23 cellular contexts compared by ENCODE assay signal in genomic region chr11:68862426-68862825, GRCh38. TPM values are rescaled to one million over a fixed set of nuclear protein-coding genes. Genes with fewer than 3 reads are reported as not detected.
DNase-seq lines count a peak whose midpoint lies in the region; ATAC-seq, FAIRE-seq and TF ChIP-seq lines count a peak whose summit lies in the region.
"Had no signal": no experiment of that assay in that cellular context is flagged by ENCODE, and none has a peak within 500 bp of the region (broad histone marks: within the 10 kb centered on the region; RNA-seq: fewer than 3 reads in every experiment).

No MANE protein-coding gene starts in this region.

- POLR2A ChIA-PET in K562 (lab: Yijun Ruan, JAX) (no interaction called here), HepG2 (lab: Yijun Ruan, JAX) (no interaction called here)

- H3K9me3 ChIP-seq in K562 (replicated peaks; ENCODE audit: control insufficient read depth, insufficient read depth, low read depth, low read length) = 0 out of 2 replicates have a peak, but pooled peaks cover 4% of the 10 kb centered on the region
- peaks cover 9% of the 10 kb centered on the region for H3K9me3 ChIP-seq in HepG2 (ENCODE audit: low read length)
- no peaks in the 10 kb centered on the region for H3K9me3 ChIP-seq in upper lobe of right lung

- no peaks in the 10 kb centered on the region for H3K36me3 ChIP-seq in K562 (ENCODE audit: control insufficient read depth, insufficient read depth, low read length)
- no peaks in the 10 kb centered on the region for H3K36me3 ChIP-seq in HepG2 (replicated peaks in 1 of 2; ENCODE audit: control insufficient read depth in 1 of 2, insufficient read depth in 2 of 2, low read length in 2 of 2)
- no peaks in the 10 kb centered on the region for H3K36me3 ChIP-seq in upper lobe of right lung

- TF ChIP-seq CTCF in K562 (IDR thresholded peaks at IDR 0.05 in 2 of 3, conservative IDR thresholded peaks at IDR 0.05 in 1 of 3; ENCODE audit: insufficient read depth in 2 of 3, low read depth in 1 of 3, low read length in 3 of 3) = no peak
- no peak for TF ChIP-seq CTCF in HepG2 (CRISPR knock-in tag; IDR thresholded peaks at IDR 0.05)
- TF ChIP-seq CTCF in upper lobe of right lung (IDR thresholded peaks at IDR 0.05) = no peak

- DNase-seq in K562 (ENCODE audit: extremely low read depth in 1 of 4, low spot score in 3 of 4) = no peak
- no peak for DNase-seq in HepG2 (ENCODE audit: low spot score)
- DNase-seq in posterior vena cava (ENCODE audit: low spot score) = peak; percentile 52
- DNase-seq in upper lobe of right lung = peak; percentile 52
- no peak for DNase-seq in AG20443 (ENCODE audit: low spot score)
- DNase-seq in stimulated activated effector memory CD8-positive, alpha-beta T cell treated with anti-CD3 and anti-CD28 coated beads, Interleukin-12 subunit alpha, Interleukin-12 subunit beta, amount 100 ng/mL, for 72 hours (ENCODE audit: low spot score in 2 of 2) = no peak
- DNase-seq in DMS153 treated with DMSO at 0.1 percent for 48 hours (lab: John Stamatoyannopoulos, UW; ENCODE audit: unreplicated experiment) = no peak
- DNase-seq: ACHN; C1 segment of cervical spinal cord; CD4-positive, alpha-beta memory T cell; COR-L47; DMS153; DMS79; EL; GDM1; GM23248; H7; HCEC 1CT had no signal

- peaks cover 10 to 15% of the 10 kb centered on the region in 2 experiments for H3K4me1 ChIP-seq in K562 (replicated peaks in 1 of 2; ENCODE audit: control insufficient read depth in 2 of 2, insufficient read depth in 2 of 2, low read length in 2 of 2)
- H3K4me1 ChIP-seq in HepG2 (ENCODE audit: insufficient read depth, low read length) = peaks cover 24% of the 10 kb centered on the region
- no peaks in the 10 kb centered on the region for H3K4me1 ChIP-seq in upper lobe of right lung

- ATAC-seq in K562 (peak; percentile 38; the same call in 1 of the 3 replicates), HepG2 (no peak), upper lobe of right lung (no peak)
- no peak for ATAC-seq in stimulated activated effector memory CD8-positive, alpha-beta T cell treated with anti-CD3 and anti-CD28 coated beads, Interleukin-12 subunit alpha, Interleukin-12 subunit beta, amount 100 ng/mL, for 72 hours
- ATAC-seq: A549, GM12878 had no signal

- in situ Hi-C loops in K562 (cut with MboI) (no loop called here), HepG2 (cut with HindIII; ENCODE audit: extremely low pct_ligation_motif_present, low pct_unique_long_range_greater_than_20kb) (no loop called here)

- H3K36me3 Mint-ChIP-seq in stimulated activated effector memory CD8-positive, alpha-beta T cell treated with anti-CD3 and anti-CD28 coated beads, Interleukin-12 subunit alpha, Interleukin-12 subunit beta, amount 100 ng/mL, for 72 hours = no peaks in the 10 kb centered on the region

- WGBS in K562 (ENCODE audit: insufficient coverage, low coverage, missing lambda C conversion rate) = 23% methylated on average over 6 of the region's 6 CpGs
- 11% methylated on average over 6 of the region's 6 CpGs for WGBS in HepG2 (ENCODE audit: low lambda C conversion rate)

- H3K4me3 ChIP-seq in K562 (no peak overlapping the region), HepG2 (replicated peaks in 1 of 3; ENCODE audit: insufficient read depth in 1 of 3, low read depth in 2 of 3, low read length in 3 of 3) (no peak overlapping the region), upper lobe of right lung (no peak overlapping the region)
- H3K4me3 ChIP-seq: A549, GM12878, GM23248 had no signal

- no peak for TF ChIP-seq RAD21 in K562 (CRISPR knock-in tag; conservative IDR thresholded peaks at IDR 0.05 in 1 of 2, IDR thresholded peaks at IDR 0.05 in 1 of 2)
- no peak for TF ChIP-seq RAD21 in HepG2 (CRISPR knock-in tag; IDR thresholded peaks at IDR 0.05)

- H4K20me1 ChIP-seq in K562 (replicated peaks; ENCODE audit: control insufficient read depth, insufficient read depth, low read length) = no peaks in the 10 kb centered on the region
- no peaks in the 10 kb centered on the region for H4K20me1 ChIP-seq in HepG2 (ENCODE audit: insufficient read depth, low read length)

- no peaks in the 10 kb centered on the region for H3K4me1 Mint-ChIP-seq in stimulated activated effector memory CD8-positive, alpha-beta T cell treated with anti-CD3 and anti-CD28 coated beads, Interleukin-12 subunit alpha, Interleukin-12 subunit beta, amount 100 ng/mL, for 72 hours
- H3K4me1 Mint-ChIP-seq: CD4-positive, alpha-beta memory T cell had no signal

- H3K27me3 ChIP-seq in K562 (ENCODE audit: control insufficient read depth in 2 of 2, insufficient read depth in 2 of 2, low read length in 2 of 2) = no peaks in the 10 kb centered on the region
- H3K27me3 ChIP-seq in HepG2 (ENCODE audit: control insufficient read depth in 1 of 2, insufficient read depth in 2 of 2, low read length in 2 of 2) = peaks cover 0 to 8% of the 10 kb centered on the region in 2 experiments; a peak in 1 of 5 replicates
- H3K27me3 ChIP-seq in upper lobe of right lung = no peaks in the 10 kb centered on the region

- no peak for TF ChIP-seq POLR2A in K562 (conservative IDR thresholded peaks at IDR 0.05)
- TF ChIP-seq POLR2A in HepG2 (IDR thresholded peaks at IDR 0.05; ENCODE audit: insufficient read depth in 1 of 2, low read depth in 2 of 2, low read length in 2 of 2) = no peak

- BruUV-seq in K562 (replicated peaks; lab: Mats Ljungman, UMichigan) (no TSS peak), HepG2 (replicated peaks; lab: Mats Ljungman, UMichigan) (no TSS peak)

- no peak overlapping the region for H3K9ac ChIP-seq in K562 (ENCODE audit: insufficient read depth in 1 of 2, low read depth in 2 of 2, low read length in 2 of 2)
- no peak overlapping the region for H3K9ac ChIP-seq in HepG2 (ENCODE audit: insufficient read depth, low read depth, low read length)
- H3K9ac ChIP-seq: GM23248 had no signal

- H3K9me3 Mint-ChIP-seq in stimulated activated effector memory CD8-positive, alpha-beta T cell treated with anti-CD3 and anti-CD28 coated beads, Interleukin-12 subunit alpha, Interleukin-12 subunit beta, amount 100 ng/mL, for 72 hours = no peaks in the 10 kb centered on the region

- intact Hi-C loops in K562 (cut with micrococcal nuclease) (no loop called here), HepG2 (cut with micrococcal nuclease; ENCODE audit: unreplicated experiment) (no loop called here), posterior vena cava (cut with DNase I) (no loop called here), upper lobe of right lung (cut with DNase I) (no loop called here)

- no peak overlapping the region for H3K4me3 Mint-ChIP-seq in stimulated activated effector memory CD8-positive, alpha-beta T cell treated with anti-CD3 and anti-CD28 coated beads, Interleukin-12 subunit alpha, Interleukin-12 subunit beta, amount 100 ng/mL, for 72 hours
- H3K4me3 Mint-ChIP-seq: CD4-positive, alpha-beta memory T cell had no signal

- H2AFZ ChIP-seq in K562 (ENCODE audit: low read depth, low read length) = no peak overlapping the region
- no peak overlapping the region for H2AFZ ChIP-seq in HepG2 (ENCODE audit: low read length)
- H2AFZ ChIP-seq: GM23248 had no signal

- no peak overlapping the region for H3K27ac Mint-ChIP-seq in stimulated activated effector memory CD8-positive, alpha-beta T cell treated with anti-CD3 and anti-CD28 coated beads, Interleukin-12 subunit alpha, Interleukin-12 subunit beta, amount 100 ng/mL, for 72 hours
- H3K27ac Mint-ChIP-seq: CD4-positive, alpha-beta memory T cell had no signal

- TF ChIP-seq EP300 in K562 (IDR thresholded peaks at IDR 0.05; ENCODE audit: low read length) (no peak), HepG2 (IDR thresholded peaks at IDR 0.05; ENCODE audit: low read depth in 2 of 2, low read length in 2 of 2) (no peak), HepG2 (CRISPR knock-in tag; IDR thresholded peaks at IDR 0.05; ENCODE audit: borderline replicate concordance) (no peak)

- CTCF ChIA-PET in K562 (lab: Yijun Ruan, JAX; ENCODE audit: low intra/inter-chr PET ratio) = no interaction called here
- CTCF ChIA-PET in HepG2 (lab: Yijun Ruan, JAX; ENCODE audit: low intra/inter-chr PET ratio, low total read pairs) = no interaction called here

- H3K4me2 ChIP-seq in K562 (ENCODE audit: insufficient read depth, low read length) (no peak overlapping the region), HepG2 (ENCODE audit: low read depth, low read length) (peak overlapping the region; percentile 58; the same call in 1 of the 2 replicates)
- H3K4me2 ChIP-seq: A549 had no signal

- H3K27ac ChIP-seq in K562 (ENCODE audit: extremely low read depth, low read depth, low read length) = no peak overlapping the region; the same call in 2 of the 3 replicates
- H3K27ac ChIP-seq in HepG2 (ENCODE audit: extremely low read length, insufficient read depth, low read length) = no peak overlapping the region
- no peak overlapping the region for H3K27ac ChIP-seq in upper lobe of right lung
- H3K27ac ChIP-seq: 22Rv1, A549, GM23248 had no signal

- FAIRE-seq in K562 (lab: Jason Lieb, UNC) (no peak), HepG2 (lab: Jason Lieb, UNC) (no peak)
- FAIRE-seq: A549, GM12878, GM19239, H1 had no signal

- H3K79me2 ChIP-seq in K562 (ENCODE audit: control insufficient read depth, insufficient read depth, low read length) (no peaks in the 10 kb centered on the region), HepG2 (ENCODE audit: insufficient read depth, low read length) (no peaks in the 10 kb centered on the region)

- no peaks in the 10 kb centered on the region for H3K9me1 ChIP-seq in K562 (ENCODE audit: control insufficient read depth, insufficient read depth, low read length)

RNA-seq across cellular contexts. Expression of gene CPT1A, which starts 20.7 kb away (rescaled TPM):
- total RNA-seq in K562 (2011; cell fraction: chromatin; rRNA removed; ENCODE audit: low replicate concordance) = 27.6 and 42.4 TPM in 2 replicates
- 32.0 and 35.1 TPM in 2 replicates for total RNA-seq in K562 (2011; cell fraction: nucleolus; rRNA removed)
- total RNA-seq in K562 (2011; cell fraction: nucleoplasm; rRNA removed) = 40.3 and 44.9 TPM in 2 replicates
- total RNA-seq in K562 (2014; rRNA removed) (12.1 and 12.3 TPM in 2 replicates), K562 (2014; rRNA removed; fragmentation: Illumina TruSeq; extraction: Trizol) (12.3 and 13.0 TPM in 2 replicates), K562 (2015; rRNA removed; fragmentation: Illumina TruSeq; extraction: Trizol) (15.7 and 16.1 TPM in 2 replicates), K562 (2021) (29.1 and 30.9 TPM in 2 replicates), HepG2 (2016; rRNA removed; fragmentation: Illumina TruSeq; extraction: Trizol) (5.9 and 7.0 TPM in 2 replicates), posterior vena cava (100 to 1,000 TPM in 1 of 2 donors, 10 to 100 TPM in 1; 62.3 to 127 TPM), upper lobe of right lung (76.4 TPM)
- polyA plus RNA-seq in K562 (2011; rRNA removed) (3.6 and 4.8 TPM in 2 replicates), K562 (2014; fragmentation: Illumina TruSeq; extraction: Trizol) (17.9 and 19.0 TPM in 2 replicates), K562 (2014; fragmentation: Nextera tagmentation; extraction: Ambion mirVana) (1 to 10 TPM; 2.6 to 3.0 TPM), K562 (2014; rRNA removed) (9.6 and 10.6 TPM in 2 replicates), HepG2 (2011; rRNA removed) (7.1 and 14.3 TPM in 2 replicates)
- polyA plus RNA-seq in K562 (2011; cell fraction: cytosol; rRNA removed) = 4.1 and 5.2 TPM in 2 replicates
- 7.6 and 13.2 TPM in 2 replicates for polyA plus RNA-seq in K562 (2011; cell fraction: nucleus; rRNA removed)
- 16.6 and 17.9 TPM in 2 replicates for polyA plus RNA-seq in K562 (2012)
- 8.5 and 13.9 TPM in 2 replicates for polyA minus RNA-seq in K562 (2011; rRNA and poly(A)+ RNA removed)
- 16.5 and 22.4 TPM in 2 replicates for polyA minus RNA-seq in K562 (2011; cell fraction: cytosol; rRNA and poly(A)+ RNA removed)
- polyA minus RNA-seq in K562 (2011; cell fraction: nucleus; rRNA and poly(A)+ RNA removed) = 4.4 and 5.4 TPM in 2 replicates
- total RNA-seq in HepG2 (2016; cell fraction: cytosol; rRNA removed; fragmentation: Illumina TruSeq; extraction: Trizol; ENCODE audit: low read depth) = 2.1 and 2.2 TPM in 2 replicates
- total RNA-seq in HepG2 (2016; cell fraction: insoluble cytoplasmic fraction; rRNA removed; fragmentation: Illumina TruSeq; extraction: Trizol) = 5.0 and 7.5 TPM in 2 replicates
- total RNA-seq in HepG2 (2016; cell fraction: membrane; rRNA removed; fragmentation: Illumina TruSeq; extraction: Trizol) = 4.1 and 4.3 TPM in 2 replicates
- total RNA-seq in HepG2 (2016; cell fraction: nucleus; rRNA removed; fragmentation: Illumina TruSeq; extraction: Trizol) = 9.1 and 10.4 TPM in 2 replicates
- 5.2 and 8.0 TPM in 2 replicates for polyA plus RNA-seq in HepG2 (2011; cell fraction: cytosol; rRNA removed)
- 21.8 and 25.1 TPM in 2 replicates for polyA plus RNA-seq in HepG2 (2011; cell fraction: nucleus; rRNA removed)
- polyA plus RNA-seq in HepG2 (2012) = 29.0 and 36.7 TPM in 2 replicates
- 0.69 and 0.71 TPM in 2 replicates for polyA plus RNA-seq in HepG2 (2016; cell fraction: cytosol; fragmentation: Illumina TruSeq; extraction: Trizol; ENCODE audit: low read depth)
- 3.6 and 4.1 TPM in 2 replicates for polyA plus RNA-seq in HepG2 (2016; cell fraction: insoluble cytoplasmic fraction; fragmentation: Illumina TruSeq; extraction: Trizol; ENCODE audit: low read depth)
- polyA plus RNA-seq in HepG2 (2016; cell fraction: membrane; fragmentation: Illumina TruSeq; extraction: Trizol; ENCODE audit: low read depth) = 1.4 and 1.9 TPM in 2 replicates
- 11.0 and 11.5 TPM in 2 replicates for polyA plus RNA-seq in HepG2 (2016; cell fraction: nucleus; fragmentation: Illumina TruSeq; extraction: Trizol; ENCODE audit: insufficient read depth, low read depth)
- 29.7 and 125 TPM in 2 replicates for polyA minus RNA-seq in HepG2 (2011; rRNA and poly(A)+ RNA removed; ENCODE audit: low replicate concordance)
- polyA minus RNA-seq in HepG2 (2011; cell fraction: cytosol; rRNA and poly(A)+ RNA removed) = 18.2 and 34.1 TPM in 2 replicates
- 14.2 and 22.8 TPM in 2 replicates for polyA minus RNA-seq in HepG2 (2011; cell fraction: nucleus; rRNA and poly(A)+ RNA removed)

RNA-seq across cellular contexts. Expression of gene MRPL21, which starts 41.2 kb away (rescaled TPM):
- total RNA-seq in K562 (2011; cell fraction: chromatin; rRNA removed; ENCODE audit: low replicate concordance) = 59.2 and 99.2 TPM in 2 replicates
- total RNA-seq in K562 (2011; cell fraction: nucleolus; rRNA removed) = 79.2 and 104 TPM in 2 replicates
- total RNA-seq in K562 (2011; cell fraction: nucleoplasm; rRNA removed) = 83.7 and 85.4 TPM in 2 replicates
- total RNA-seq in K562 (2014; rRNA removed) = 254 and 255 TPM in 2 replicates
- total RNA-seq in K562 (2014; rRNA removed; fragmentation: Illumina TruSeq; extraction: Trizol) = 196 and 207 TPM in 2 replicates
- total RNA-seq in K562 (2015; rRNA removed; fragmentation: Illumina TruSeq; extraction: Trizol) = 207 and 219 TPM in 2 replicates
- total RNA-seq in K562 (2021) = 201 and 238 TPM in 2 replicates
- polyA plus RNA-seq in K562 (2011; rRNA removed) = 194 and 232 TPM in 2 replicates
- polyA plus RNA-seq in K562 (2011; cell fraction: cytosol; rRNA removed) = 126 and 191 TPM in 2 replicates
- 88.4 and 93.3 TPM in 2 replicates for polyA plus RNA-seq in K562 (2011; cell fraction: nucleus; rRNA removed)
- polyA plus RNA-seq in K562 (2012) = 124 and 195 TPM in 2 replicates
- polyA plus RNA-seq in K562 (2014; fragmentation: Illumina TruSeq; extraction: Trizol) = 203 and 210 TPM in 2 replicates
- 100 to 1,000 TPM; 448 to 618 TPM for polyA plus RNA-seq in K562 (2014; fragmentation: Nextera tagmentation; extraction: Ambion mirVana)
- 328 and 364 TPM in 2 replicates for polyA plus RNA-seq in K562 (2014; rRNA removed)
- polyA minus RNA-seq in K562 (2011; rRNA and poly(A)+ RNA removed) = 76.5 and 99.7 TPM in 2 replicates
- polyA minus RNA-seq in K562 (2011; cell fraction: cytosol; rRNA and poly(A)+ RNA removed) = 47.3 and 49.9 TPM in 2 replicates
- polyA minus RNA-seq in K562 (2011; cell fraction: nucleus; rRNA and poly(A)+ RNA removed) = 40.5 and 55.1 TPM in 2 replicates
- total RNA-seq in HepG2 (2016; rRNA removed; fragmentation: Illumina TruSeq; extraction: Trizol) = 100 and 128 TPM in 2 replicates
- 51.5 and 56.8 TPM in 2 replicates for total RNA-seq in HepG2 (2016; cell fraction: cytosol; rRNA removed; fragmentation: Illumina TruSeq; extraction: Trizol; ENCODE audit: low read depth)
- 90.5 and 136 TPM in 2 replicates for total RNA-seq in HepG2 (2016; cell fraction: insoluble cytoplasmic fraction; rRNA removed; fragmentation: Illumina TruSeq; extraction: Trizol)
- total RNA-seq in HepG2 (2016; cell fraction: membrane; rRNA removed; fragmentation: Illumina TruSeq; extraction: Trizol) = 53.3 and 53.5 TPM in 2 replicates
- total RNA-seq in HepG2 (2016; cell fraction: nucleus; rRNA removed; fragmentation: Illumina TruSeq; extraction: Trizol) = 41.8 and 43.3 TPM in 2 replicates
- polyA plus RNA-seq in HepG2 (2011; rRNA removed) = 56.3 and 61.5 TPM in 2 replicates
- polyA plus RNA-seq in HepG2 (2011; cell fraction: cytosol; rRNA removed) = 52.8 and 61.9 TPM in 2 replicates
- 26.4 and 27.8 TPM in 2 replicates for polyA plus RNA-seq in HepG2 (2011; cell fraction: nucleus; rRNA removed)
- polyA plus RNA-seq in HepG2 (2012) = 49.9 and 56.6 TPM in 2 replicates
- 48.1 and 59.5 TPM in 2 replicates for polyA plus RNA-seq in HepG2 (2016; cell fraction: cytosol; fragmentation: Illumina TruSeq; extraction: Trizol; ENCODE audit: low read depth)
- polyA plus RNA-seq in HepG2 (2016; cell fraction: insoluble cytoplasmic fraction; fragmentation: Illumina TruSeq; extraction: Trizol; ENCODE audit: low read depth) = 119 and 125 TPM in 2 replicates
- polyA plus RNA-seq in HepG2 (2016; cell fraction: membrane; fragmentation: Illumina TruSeq; extraction: Trizol; ENCODE audit: low read depth) = 41.7 and 46.4 TPM in 2 replicates
- 59.6 and 63.8 TPM in 2 replicates for polyA plus RNA-seq in HepG2 (2016; cell fraction: nucleus; fragmentation: Illumina TruSeq; extraction: Trizol; ENCODE audit: insufficient read depth, low read depth)
- polyA minus RNA-seq in HepG2 (2011; rRNA and poly(A)+ RNA removed; ENCODE audit: low replicate concordance) = 26.5 and 74.2 TPM in 2 replicates
- 12.5 and 18.9 TPM in 2 replicates for polyA minus RNA-seq in HepG2 (2011; cell fraction: cytosol; rRNA and poly(A)+ RNA removed)
- 21.3 and 25.6 TPM in 2 replicates for polyA minus RNA-seq in HepG2 (2011; cell fraction: nucleus; rRNA and poly(A)+ RNA removed)
- total RNA-seq in posterior vena cava = 10 to 100 TPM; 44.9 to 47.5 TPM
- 36.3 TPM for total RNA-seq in upper lobe of right lung

RNA-seq across cellular contexts. Expression of gene IGHMBP2, which starts 41.3 kb away (rescaled TPM):
- total RNA-seq in K562 (2011; cell fraction: chromatin; rRNA removed; ENCODE audit: low replicate concordance) = 109 and 159 TPM in 2 replicates
- total RNA-seq in K562 (2011; cell fraction: nucleolus; rRNA removed) = 75.3 and 75.5 TPM in 2 replicates
- 61.4 and 66.5 TPM in 2 replicates for total RNA-seq in K562 (2011; cell fraction: nucleoplasm; rRNA removed)
- 12.5 and 15.9 TPM in 2 replicates for total RNA-seq in K562 (2014; rRNA removed)
- total RNA-seq in K562 (2014; rRNA removed; fragmentation: Illumina TruSeq; extraction: Trizol) = 8.3 and 11.7 TPM in 2 replicates
- 11.6 and 14.5 TPM in 2 replicates for total RNA-seq in K562 (2015; rRNA removed; fragmentation: Illumina TruSeq; extraction: Trizol)
- total RNA-seq in K562 (2021) = 24.8 and 28.9 TPM in 2 replicates
- 14.5 and 21.1 TPM in 2 replicates for polyA plus RNA-seq in K562 (2011; rRNA removed)
- 8.1 and 11.3 TPM in 2 replicates for polyA plus RNA-seq in K562 (2011; cell fraction: cytosol; rRNA removed)
- 61.4 and 78.3 TPM in 2 replicates for polyA plus RNA-seq in K562 (2011; cell fraction: nucleus; rRNA removed)
- polyA plus RNA-seq in K562 (2012) = 10.6 and 12.2 TPM in 2 replicates
- polyA plus RNA-seq in K562 (2014; fragmentation: Illumina TruSeq; extraction: Trizol) = 18.8 and 20.7 TPM in 2 replicates
- polyA plus RNA-seq in K562 (2014; fragmentation: Nextera tagmentation; extraction: Ambion mirVana) = 1 to 10 TPM; 1.6 to 1.8 TPM
- 16.3 and 18.6 TPM in 2 replicates for polyA plus RNA-seq in K562 (2014; rRNA removed)
- 14.0 and 15.0 TPM in 2 replicates for polyA minus RNA-seq in K562 (2011; rRNA and poly(A)+ RNA removed)
- 10.6 and 14.2 TPM in 2 replicates for polyA minus RNA-seq in K562 (2011; cell fraction: cytosol; rRNA and poly(A)+ RNA removed)
- polyA minus RNA-seq in K562 (2011; cell fraction: nucleus; rRNA and poly(A)+ RNA removed) = 30.6 and 45.2 TPM in 2 replicates
- total RNA-seq in HepG2 (2016; rRNA removed; fragmentation: Illumina TruSeq; extraction: Trizol) = 5.9 and 9.9 TPM in 2 replicates
- total RNA-seq in HepG2 (2016; cell fraction: cytosol; rRNA removed; fragmentation: Illumina TruSeq; extraction: Trizol; ENCODE audit: low read depth) = 3.2 and 3.6 TPM in 2 replicates
- 4.3 and 13.3 TPM in 2 replicates for total RNA-seq in HepG2 (2016; cell fraction: insoluble cytoplasmic fraction; rRNA removed; fragmentation: Illumina TruSeq; extraction: Trizol)
- 4.7 and 5.4 TPM in 2 replicates for total RNA-seq in HepG2 (2016; cell fraction: membrane; rRNA removed; fragmentation: Illumina TruSeq; extraction: Trizol)
- total RNA-seq in HepG2 (2016; cell fraction: nucleus; rRNA removed; fragmentation: Illumina TruSeq; extraction: Trizol) = 12.8 and 19.6 TPM in 2 replicates
- 8.9 and 11.4 TPM in 2 replicates for polyA plus RNA-seq in HepG2 (2011; rRNA removed)
- polyA plus RNA-seq in HepG2 (2011; cell fraction: cytosol; rRNA removed) = 3.7 and 3.8 TPM in 2 replicates
- 32.6 and 32.7 TPM in 2 replicates for polyA plus RNA-seq in HepG2 (2011; cell fraction: nucleus; rRNA removed)
- 8.7 and 9.4 TPM in 2 replicates for polyA plus RNA-seq in HepG2 (2012)
- polyA plus RNA-seq in HepG2 (2016; cell fraction: cytosol; fragmentation: Illumina TruSeq; extraction: Trizol; ENCODE audit: low read depth) = 1.2 and 1.7 TPM in 2 replicates
- polyA plus RNA-seq in HepG2 (2016; cell fraction: insoluble cytoplasmic fraction; fragmentation: Illumina TruSeq; extraction: Trizol; ENCODE audit: low read depth) = 6.1 and 8.6 TPM in 2 replicates
- polyA plus RNA-seq in HepG2 (2016; cell fraction: membrane; fragmentation: Illumina TruSeq; extraction: Trizol; ENCODE audit: low read depth) = 3.5 and 3.6 TPM in 2 replicates
- 34.8 and 38.5 TPM in 2 replicates for polyA plus RNA-seq in HepG2 (2016; cell fraction: nucleus; fragmentation: Illumina TruSeq; extraction: Trizol; ENCODE audit: insufficient read depth, low read depth)
- 24.9 and 42.4 TPM in 2 replicates for polyA minus RNA-seq in HepG2 (2011; rRNA and poly(A)+ RNA removed; ENCODE audit: low replicate concordance)
- polyA minus RNA-seq in HepG2 (2011; cell fraction: cytosol; rRNA and poly(A)+ RNA removed) = 8.0 and 8.1 TPM in 2 replicates
- 22.9 and 24.8 TPM in 2 replicates for polyA minus RNA-seq in HepG2 (2011; cell fraction: nucleus; rRNA and poly(A)+ RNA removed)
- total RNA-seq in posterior vena cava = 10 to 100 TPM; 18.3 to 18.4 TPM
- total RNA-seq in upper lobe of right lung = 20.3 TPM

Comparison
In these comparisons a context has a peak if more than half of its experiments do, and no peak if none do; other contexts are left out.
1. DNase-seq: peak in posterior vena cava (single experiment) and upper lobe of right lung (single experiment); none in K562 (0 of 4), HepG2 (single experiment), AG20443 (single experiment), stimulated activated effector memory CD8-positive, alpha-beta T cell treated with anti-CD3 and anti-CD28 coated beads, Interleukin-12 subunit alpha, Interleukin-12 subunit beta, amount 100 ng/mL, for 72 hours (0 of 2) and DMS153 treated with DMSO at 0.1 percent for 48 hours (single experiment).